ENCODE assay signal across 10 cellular contexts in the genomic region with DNA sequence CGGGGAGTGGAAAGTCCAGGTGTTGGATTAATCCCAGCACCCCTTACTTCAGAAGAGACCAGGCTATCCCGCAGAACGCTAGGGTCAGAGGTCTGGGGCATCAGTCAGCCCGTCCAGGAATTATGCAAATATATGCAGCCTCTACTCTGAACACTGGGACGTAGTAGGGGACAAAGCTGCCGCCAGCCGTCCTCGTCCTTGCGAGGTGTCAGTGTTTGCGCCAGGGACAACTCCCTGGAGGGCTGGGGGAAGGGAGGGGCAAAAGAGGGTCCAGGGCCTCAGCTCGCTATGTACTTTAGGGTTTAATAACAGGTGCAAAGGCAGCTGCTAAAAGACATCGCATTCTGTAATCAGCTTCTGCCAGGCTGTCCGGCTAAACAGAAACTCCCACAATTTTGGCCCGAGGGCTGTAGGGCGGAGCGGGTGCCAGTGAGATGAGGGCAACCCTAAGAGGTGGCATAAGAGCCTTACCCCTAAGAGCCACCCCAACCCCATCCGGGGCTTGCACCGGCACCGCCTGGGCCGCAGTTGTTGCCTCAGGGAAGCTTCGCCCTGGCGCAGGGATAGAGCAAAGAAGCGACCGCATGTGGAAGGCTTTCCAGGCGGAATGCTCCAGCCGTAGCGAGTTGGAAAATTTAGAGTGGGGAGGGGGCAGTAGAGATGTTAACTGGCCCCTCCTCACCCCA. TPM values are rescaled to one million over a fixed set of nuclear protein-coding genes. Genes with fewer than 3 reads are reported as not detected.
DNase-seq lines count a peak whose midpoint lies in the region; ATAC-seq and TF ChIP-seq lines count a peak whose summit lies in the region.
"Had no signal": no experiment of that assay in that cellular context is flagged by ENCODE, and none has a peak within 500 bp of the region (broad histone marks: within the 10 kb centered on the region; RNA-seq: fewer than 3 reads in every experiment).

No MANE protein-coding gene starts in this region.

- H3K4me3 ChIP-seq in AG09309 (ENCODE audit: control insufficient read depth, low read depth, low read length) (peak overlapping the region; percentile 24), SJCRH30 (peak overlapping the region; percentile 62), fibroblast of villous mesenchyme (ENCODE audit: low read depth, low read length) (peak overlapping the region; percentile 97)

- H3K36me3 ChIP-seq in SJCRH30, result no peaks in the 10 kb centered on the region

- H3K4me1 Mint-ChIP-seq in neural crest cell, result peaks cover 20% of the 10 kb centered on the region
- peaks cover 31% of the 10 kb centered on the region for H3K4me1 Mint-ChIP-seq in CD14-positive monocyte

- DNase-seq in AG09309 (ENCODE audit: low read depth) (no peak), SJCRH30 (peak; percentile 57 to 71), fibroblast of villous mesenchyme (ENCODE audit: low read depth) (peak; percentile 37), neural crest cell (ENCODE audit: low read depth, low spot score) (no peak), AG08395 (ENCODE audit: low spot score) (no peak), CD14-positive monocyte (ENCODE audit: low spot score) (no peak)
- DNase-seq: activated naive CD4-positive, alpha-beta T cell; COR-L47 had no signal

- H3K27ac Mint-ChIP-seq in neural crest cell (ENCODE audit: unreplicated experiment), result no peak overlapping the region
- no peak overlapping the region for H3K27ac Mint-ChIP-seq in CD14-positive monocyte

- intact Hi-C loops in CD14-positive monocyte (cut with micrococcal nuclease), result no loop called here

- peak overlapping the region; percentile 78 for H3K4me3 Mint-ChIP-seq in neural crest cell
- peak overlapping the region in 1 of 2 donors; percentile 86 for H3K4me3 Mint-ChIP-seq in CD14-positive monocyte

- peak; percentile 23 for TF ChIP-seq CTCF in AG09309 (IDR thresholded peaks at IDR 0.05; ENCODE audit: control insufficient read depth, insufficient read depth, low read depth, low read length, missing control alignments)
- no peak for TF ChIP-seq CTCF in fibroblast of villous mesenchyme (IDR thresholded peaks at IDR 0.05; ENCODE audit: insufficient read depth, low read depth, low read length)
- TF ChIP-seq CTCF in neural crest cell (conservative IDR thresholded peaks at IDR 0.05), result no peak
- no peak for TF ChIP-seq CTCF in CD14-positive monocyte (IDR thresholded peaks at IDR 0.05)

- H3K9me3 ChIP-seq in SJCRH30 (replicated peaks), result no peaks in the 10 kb centered on the region

- H3K27me3 Mint-ChIP-seq in neural crest cell (ENCODE audit: low read depth), result peaks cover 100% of the 10 kb centered on the region
- H3K27me3 Mint-ChIP-seq in CD14-positive monocyte (ENCODE audit: low read depth in 3 of 3), result peaks cover 100% of the 10 kb centered on the region in 3 donors

- peak overlapping the region; percentile 82 for H3K27ac ChIP-seq in SJCRH30

- H3K4me1 ChIP-seq in SJCRH30, result no peaks in the 10 kb centered on the region; the same call in 1 of the 2 replicates

- H3K36me3 Mint-ChIP-seq in neural crest cell (ENCODE audit: low read depth) (no peaks in the 10 kb centered on the region), CD14-positive monocyte (peaks cover 13 to 31% of the 10 kb centered on the region in 2 donors)

- no peak for ATAC-seq in HG03439 (IDR thresholded peaks at IDR 0.05; ENCODE audit: unreplicated experiment)
- no peak for ATAC-seq in GM21447 (IDR thresholded peaks at IDR 0.05; ENCODE audit: unreplicated experiment)

- H3K9me3 Mint-ChIP-seq in neural crest cell, result no peaks in the 10 kb centered on the region
- peaks cover 2 to 72% (median 49%) of the 10 kb centered on the region in 7 donors for H3K9me3 Mint-ChIP-seq in CD14-positive monocyte

- no peaks in the 10 kb centered on the region for H3K27me3 ChIP-seq in SJCRH30

RNA-seq across cellular contexts. Expression of a gene that starts 8.4 kb away (rescaled TPM):
- 2.3 and 3.4 TPM in 2 replicates for total RNA-seq in SJCRH30 (2014; rRNA removed; shearing (Covaris generic))
- 45.4 and 71.7 TPM in 2 replicates for total RNA-seq in fibroblast of villous mesenchyme
- not detected in 2 replicates for total RNA-seq in neural crest cell
- not detected for polyA plus RNA-seq in CD14-positive monocyte

Comparison
In these comparisons a context has a peak if more than half of its experiments do, and no peak if none do; other contexts are left out.
1. DNase-seq: peak in SJCRH30 (2 of 2) and fibroblast of villous mesenchyme (single experiment); none in AG09309 (single experiment), neural crest cell (single experiment), AG08395 (single experiment) and CD14-positive monocyte (single experiment).
2. H3K4me3 ChIP-seq: peak in every context shown above with its lines; median percentile 97 in fibroblast of villous mesenchyme; 62 in SJCRH30; 24 in AG09309.
3. RNA of a gene that starts 8.4 kb away (total RNA-seq): 45.4 to 71.7 TPM in fibroblast of villous mesenchyme; 2.3 to 3.4 TPM in SJCRH30 and not detected in neural crest cell; every median in the first group is over 10 times any median in the second.